Comparison of ENCODE assay signal across 8 cellular contexts in the genomic region with DNA sequence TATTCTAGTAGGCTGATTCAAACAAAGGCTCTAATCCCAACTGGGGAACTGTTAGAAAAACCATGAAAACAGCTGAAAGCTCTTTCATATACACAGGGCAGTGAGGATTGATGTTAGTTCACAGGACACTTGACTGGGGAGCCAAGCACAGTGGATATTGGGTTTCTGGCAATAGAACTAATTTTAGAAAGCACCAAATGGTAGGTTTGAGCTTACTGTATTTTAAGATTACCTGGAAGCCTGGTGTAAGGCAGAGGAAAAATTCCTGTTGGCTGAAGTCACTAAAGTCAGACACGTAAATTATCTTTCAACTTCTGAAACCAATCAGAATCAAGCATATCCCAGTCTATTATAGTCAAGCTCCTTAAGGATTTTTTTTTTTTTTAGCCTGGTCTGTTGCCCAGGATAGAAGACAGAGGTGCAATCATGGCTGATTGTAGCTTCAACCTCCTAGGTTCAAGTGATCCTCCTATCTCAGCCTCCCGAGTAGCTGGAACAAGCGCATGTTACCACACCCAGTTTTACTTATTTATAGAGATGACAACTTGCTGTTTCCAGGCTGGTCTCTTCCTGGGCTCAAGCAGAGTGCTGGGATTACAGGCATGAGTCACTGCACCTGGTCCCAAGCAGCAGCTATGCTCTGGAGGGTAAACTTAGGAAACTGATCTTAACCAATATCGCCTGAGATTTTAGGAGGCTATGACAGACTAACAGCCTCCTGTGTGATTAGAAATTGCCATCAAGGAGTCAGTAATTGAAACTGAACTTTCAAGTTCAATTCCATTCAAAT. TPM values are rescaled to one million over a fixed set of nuclear protein-coding genes. Genes with fewer than 3 reads are reported as not detected.
A peak's percentile ranks its signal among the peaks of the same experiment; 100 is the strongest.
DNase-seq lines count a peak whose midpoint lies in the region; ATAC-seq and TF ChIP-seq lines count a peak whose summit lies in the region.

No MANE protein-coding gene starts in this region.

- no TSS peak for BruUV-seq in Caco-2 (replicated peaks; lab: Mats Ljungman, UMichigan)

- H3K36me3 Mint-ChIP-seq in memory B cell (peaks cover 25% of the 10 kb centered on the region), Caco-2 (ENCODE audit: insufficient read depth, unreplicated experiment) (peaks cover 75% of the 10 kb centered on the region)

- H3K4me3 ChIP-seq in BE2C (ENCODE audit: low read depth, low read length), result peak overlapping the region; percentile 97
- no peak overlapping the region for H3K4me3 ChIP-seq in Caco-2 (ENCODE audit: low read depth, low read length)

- H3K27me3 ChIP-seq in BE2C (no peaks in the 10 kb centered on the region; the same call in 1 of the 2 replicates), Caco-2 (replicated peaks; ENCODE audit: control insufficient read depth, insufficient read depth, low read length) (no peaks in the 10 kb centered on the region)

- CTCF ChIA-PET in Caco-2 (lab: Charles Lee), result no interaction called here

- H3K9me3 ChIP-seq in BE2C (no peaks in the 10 kb centered on the region), Caco-2 (no peaks in the 10 kb centered on the region)

- H3K4me1 Mint-ChIP-seq in memory B cell (peaks cover 43% of the 10 kb centered on the region), Caco-2 (ENCODE audit: low read depth, unreplicated experiment) (peaks cover 27% of the 10 kb centered on the region)

- H3K4me1 ChIP-seq in BE2C (peaks cover 7% of the 10 kb centered on the region), Caco-2 (no peaks in the 10 kb centered on the region)

- POLR2A ChIA-PET in Caco-2 (lab: Charles Lee), result interaction anchor here (0.6 to 1.1 kb wide), 3 partner anchors 25 to 35 kb away, joined by 3 to 10 read pairs (median 3); a partner anchor contains a TSS

- H3K27me3 Mint-ChIP-seq in memory B cell (no peaks in the 10 kb centered on the region), Caco-2 (ENCODE audit: insufficient read depth, unreplicated experiment) (peaks cover 2% of the 10 kb centered on the region)

- H3K36me3 ChIP-seq in BE2C (peaks cover 48% of the 10 kb centered on the region), Caco-2 (ENCODE audit: control insufficient read depth, insufficient read depth, low read length) (peaks cover 2% of the 10 kb centered on the region; the same call in 1 of the 2 replicates)

- intact Hi-C loops in Caco-2 (cut with micrococcal nuclease; ENCODE audit: unreplicated experiment), result loop anchor here (5.0 kb wide), 3 partner anchors 83 to 1042 kb away; a partner anchor contains a TSS

- H3K4me3 Mint-ChIP-seq in memory B cell, result peak overlapping the region; percentile 8
- H3K4me3 Mint-ChIP-seq in Caco-2 (ENCODE audit: unreplicated experiment), result no peak overlapping the region

- DNase-seq in BE2C (peak; percentile 21), HT1080 (ENCODE audit: low read depth) (peak; percentile 81), amniotic epithelial cell (ENCODE audit: low read depth) (peak; percentile 72), memory B cell (ENCODE audit: low spot score in 2 of 2) (no peak), Caco-2 (no peak), GOT3 (lab: John Stamatoyannopoulos, UW) (no peak), cerebellum (ENCODE audit: low spot score) (no peak)

- no peak for TF ChIP-seq CTCF in BE2C (IDR thresholded peaks at IDR 0.05; ENCODE audit: low read depth, low read length)
- no peak for TF ChIP-seq CTCF in Caco-2 (IDR thresholded peaks at IDR 0.05; ENCODE audit: insufficient read depth in 1 of 2, low read depth in 1 of 2, low read length in 1 of 2, severe bottlenecking in 1 of 2, unreplicated experiment in 1 of 2)

- H3K27ac Mint-ChIP-seq in memory B cell (peak overlapping the region; percentile 99), Caco-2 (ENCODE audit: unreplicated experiment) (no peak overlapping the region)

- no peaks in the 10 kb centered on the region for H3K9me3 Mint-ChIP-seq in memory B cell
- H3K9me3 Mint-ChIP-seq in Caco-2 (ENCODE audit: unreplicated experiment), result no peaks in the 10 kb centered on the region

- ATAC-seq in memory B cell (ENCODE audit: low read depth) (no peak), HG03280 (IDR thresholded peaks at IDR 0.05; ENCODE audit: unreplicated experiment) (no peak)

RNA-seq across cellular contexts. Expression of a gene that starts 32.5 kb away (rescaled TPM):
- 178 TPM for polyA plus RNA-seq in BE2C (2012; ENCODE audit: insufficient read depth, insufficient read length, low read depth)
- total RNA-seq in HT1080 (2014; rRNA removed; shearing (Covaris generic)), result 130 and 159 TPM in 2 replicates
- 150 and 170 TPM in 2 replicates for polyA plus RNA-seq in HT1080 (2015; cell fraction: cytosol; rRNA removed)
- polyA plus RNA-seq in HT1080 (2015; cell fraction: nucleus; rRNA removed), result 275 and 278 TPM in 2 replicates
- 132 and 145 TPM in 2 replicates for total RNA-seq in Caco-2 (2022)
- total RNA-seq in cerebellum, result 95.2 TPM

Comparison
In these comparisons a context has a peak if more than half of its experiments do, and no peak if none do; other contexts are left out.
1. DNase-seq: peak in BE2C (single experiment), HT1080 (single experiment) and amniotic epithelial cell (single experiment); none in memory B cell (0 of 2), Caco-2 (0 of 2), GOT3 (single experiment) and cerebellum (single experiment).